ENCODE assay signal across 22 cellular contexts in genomic region chr14:31835049-31835448, GRCh38.
"Had no signal": no experiment of that assay in that cellular context is flagged by ENCODE, and none has a peak within 500 bp of the region (broad histone marks: within the 10 kb centered on the region; RNA-seq: fewer than 3 reads in every experiment).

No MANE protein-coding gene starts in this region.

- DNase-seq: activated CD4-positive, alpha-beta T cell treated with anti-CD3 and anti-CD28 coated beads for 4 hours; activated CD4-positive, alpha-beta T cell treated with anti-CD3 and anti-CD28 coated beads, Interleukin-2, amount 50 U/mL, for 48 hours; activated CD4-positive, CD25-positive, alpha-beta regulatory T cell; activated effector memory CD4-positive, alpha-beta T cell treated with Interleukin-2 at 50 U/mL for 16 hours; activated naive CD4-positive, alpha-beta T cell treated with anti-CD3 and anti-CD28 coated beads for 36 hours; activated T-cell treated with anti-CD3 and anti-CD28 coated beads, Interleukin-2, amount 50 U/mL, for 72 hours; body of pancreas; caudate nucleus; dorsolateral prefrontal cortex; heart left ventricle; islet precursor cell; left colon; naive thymus-derived CD4-positive, alpha-beta T cell; stimulated activated CD4-positive, alpha-beta T cell treated with anti-CD3 and anti-CD28 coated beads, Interleukin-12 subunit alpha, Interleukin-12 subunit beta, amount 100 ng/mL, for 4 hours; stimulated activated CD4-positive, alpha-beta T cell treated with anti-CD3 and anti-CD28 coated beads, Interleukin-4, amount 100 ng/mL, for 4 hours; substantia nigra; SW 1271; T-helper 17 cell; upper lobe of right lung had no signal

- H3K27ac ChIP-seq: body of pancreas, dorsolateral prefrontal cortex, heart left ventricle, neural progenitor cell, right atrium auricular region, thyroid gland, upper lobe of right lung had no signal

- H3K4me3 ChIP-seq: body of pancreas, dorsolateral prefrontal cortex, heart left ventricle, neural progenitor cell, right atrium auricular region, thyroid gland, upper lobe of right lung had no signal

- H2AFZ ChIP-seq: neural progenitor cell had no signal

- H3K36me3 ChIP-seq: heart left ventricle, neural progenitor cell, right atrium auricular region, thyroid gland, upper lobe of right lung had no signal

- H3K9me3 ChIP-seq: body of pancreas, heart left ventricle, right atrium auricular region, thyroid gland, upper lobe of right lung had no signal

- H3K4me1 ChIP-seq: body of pancreas, neural progenitor cell, right atrium auricular region, thyroid gland, upper lobe of right lung had no signal

- H3K27me3 ChIP-seq: body of pancreas, dorsolateral prefrontal cortex, heart left ventricle, neural progenitor cell, right atrium auricular region, thyroid gland, upper lobe of right lung had no signal

- H3K4me2 ChIP-seq: neural progenitor cell had no signal

- ATAC-seq: activated T-cell treated with anti-CD3 and anti-CD28 coated beads, Interleukin-2, amount 50 U/mL, for 72 hours; body of pancreas; heart left ventricle; naive thymus-derived CD4-positive, alpha-beta T cell; T-helper 17 cell; upper lobe of right lung had no signal

- H3K9ac ChIP-seq: neural progenitor cell had no signal
